ENCODE assay signal across 17 cellular contexts in genomic region chr6:133893324-133893692, GRCh38. TPM values are rescaled to one million over a fixed set of nuclear protein-coding genes. Genes with fewer than 3 reads are reported as not detected.
DNase-seq lines count a peak whose midpoint lies in the region; TF ChIP-seq lines count a peak whose summit lies in the region.
"Had no signal": no experiment of that assay in that cellular context is flagged by ENCODE, and none has a peak within 500 bp of the region (broad histone marks: within the 10 kb centered on the region; RNA-seq: fewer than 3 reads in every experiment).

No MANE protein-coding gene starts in this region.

- intact Hi-C loops in OCI-LY7 (cut with micrococcal nuclease; ENCODE audit: unreplicated experiment), result no loop called here

- no peak overlapping the region for H3K27ac Mint-ChIP-seq in nephron progenitor cell

- H3K79me2 ChIP-seq in fibroblast of lung (ENCODE audit: control insufficient read depth, insufficient read depth, low read length) (peaks cover 30% of the 10 kb centered on the region), OCI-LY7 (ENCODE audit: insufficient read depth, low read depth, low read length) (no peaks in the 10 kb centered on the region)

- no peak overlapping the region for H2AFZ ChIP-seq in fibroblast of lung (ENCODE audit: low read length)
- H2AFZ ChIP-seq in OCI-LY7 (ENCODE audit: low read length), result no peak overlapping the region

- H3K9me3 ChIP-seq in AG04450 (ENCODE audit: control insufficient read depth, insufficient read depth, low read length) (peaks cover 7% of the 10 kb centered on the region; the same call in 1 of the 2 replicates), HUES6 (ENCODE audit: control insufficient read depth, insufficient read depth, low read depth, low read length) (no peaks in the 10 kb centered on the region), fibroblast of lung (ENCODE audit: control insufficient read depth, insufficient read depth, low read depth, low read length) (no peaks in the 10 kb centered on the region), OCI-LY7 (ENCODE audit: low read length) (no peaks in the 10 kb centered on the region)
- H3K9me3 ChIP-seq: body of pancreas had no signal

- TF ChIP-seq CTCF in AG04450 (IDR thresholded peaks at IDR 0.05; ENCODE audit: low read depth, low read length) (no peak), fibroblast of lung (conservative IDR thresholded peaks at IDR 0.05 in 1 of 2, IDR thresholded peaks at IDR 0.05 in 1 of 2; ENCODE audit: low read depth in 1 of 2, low read length in 2 of 2) (no peak), nephron progenitor cell (IDR thresholded peaks at IDR 0.05) (no peak), OCI-LY7 (conservative IDR thresholded peaks at IDR 0.05; ENCODE audit: low read length) (no peak)

- no peaks in the 10 kb centered on the region for H3K9me2 ChIP-seq in OCI-LY7 (ENCODE audit: insufficient read depth, low read length)

- CTCF ChIA-PET in AG04450 (lab: Charles Lee), result interaction anchor here (1.3 to 4.9 kb wide), 3 partner anchors 24 to 324 kb away, joined by 3 to 36 read pairs (median 11); no protein-coding TSS in a partner anchor
- CTCF ChIA-PET in OCI-LY7 (lab: Charles Lee; ENCODE audit: unreplicated experiment), result no interaction called here

- POLR2A ChIA-PET in AG04450 (lab: Yijun Ruan, JAX) (interaction anchor here (1.6 to 5.0 kb wide), 5 partner anchors 24 to 342 kb away, joined by 3 to 63 read pairs (median 5); no protein-coding TSS in a partner anchor), OCI-LY7 (lab: Charles Lee) (no interaction called here)

- DNase-seq in AG04450 (ENCODE audit: low read depth, low spot score) (no peak), fibroblast of lung (ENCODE audit: low read depth in 2 of 2) (no peak), nephron progenitor cell (no peak), OCI-LY7 (ENCODE audit: low spot score) (no peak), NCI-H1417 treated with DMSO at 0.1 percent for 48 hours (lab: John Stamatoyannopoulos, UW) (no peak), NCI-H1694 (lab: John Stamatoyannopoulos, UW) (no peak), NAMALWA (ENCODE audit: low spot score) (no peak)
- DNase-seq: body of pancreas; effector CD8-positive, alpha-beta T cell; NCI-H1105; NCI-H446; stimulated activated CD4-positive, alpha-beta T cell treated with anti-CD3 and anti-CD28 coated beads, Interleukin-1b, Interleukin-23, amount 100 ng/mL, for 48 hours had no signal

- peaks cover 78% of the 10 kb centered on the region for H3K4me1 Mint-ChIP-seq in nephron progenitor cell

- no peak overlapping the region for H3K27ac ChIP-seq in AG04450 (ENCODE audit: low read depth, low read length)
- H3K27ac ChIP-seq in HUES6 (ENCODE audit: low read depth, low read length), result no peak overlapping the region
- peak overlapping the region; percentile 38 for H3K27ac ChIP-seq in fibroblast of lung (ENCODE audit: insufficient read depth, low read length)
- H3K27ac ChIP-seq in OCI-LY7 (ENCODE audit: low read depth, low read length, poor library complexity, severe bottlenecking), result no peak overlapping the region
- H3K27ac ChIP-seq: BLaER1, body of pancreas had no signal

- no peaks in the 10 kb centered on the region for H3K36me3 ChIP-seq in HUES6 (ENCODE audit: control insufficient read depth, insufficient read depth, low read length)
- H3K36me3 ChIP-seq in fibroblast of lung (ENCODE audit: control insufficient read depth, insufficient read depth, low read length), result peaks cover 2% of the 10 kb centered on the region
- H3K36me3 ChIP-seq in OCI-LY7 (ENCODE audit: insufficient read depth, low read length), result no peaks in the 10 kb centered on the region
- H3K36me3 ChIP-seq: BLaER1 had no signal

- H3K27me3 ChIP-seq in AG04450 (ENCODE audit: control insufficient read depth, insufficient read depth, low read length) (no peaks in the 10 kb centered on the region), HUES6 (ENCODE audit: control insufficient read depth, insufficient read depth, low read length) (peaks cover 100% of the 10 kb centered on the region), fibroblast of lung (ENCODE audit: control insufficient read depth, insufficient read depth, low read length) (no peaks in the 10 kb centered on the region)

- peak overlapping the region; percentile 76 for H3K4me3 Mint-ChIP-seq in nephron progenitor cell

- H3K4me2 ChIP-seq in fibroblast of lung (ENCODE audit: extremely low read depth, insufficient read depth, low read length), result peak overlapping the region; percentile 80
- H3K4me2 ChIP-seq in OCI-LY7 (ENCODE audit: low read length), result no peak overlapping the region
- H3K4me2 ChIP-seq: BLaER1 had no signal

- peaks cover 96% of the 10 kb centered on the region for H3K27me3 Mint-ChIP-seq in nephron progenitor cell (ENCODE audit: low read depth, poor library complexity)

- H3K9me3 Mint-ChIP-seq in nephron progenitor cell, result no peaks in the 10 kb centered on the region

- no peaks in the 10 kb centered on the region for H3K36me3 Mint-ChIP-seq in nephron progenitor cell (ENCODE audit: low read depth)

- peaks cover 32% of the 10 kb centered on the region for H3K4me1 ChIP-seq in HUES6 (ENCODE audit: control insufficient read depth, insufficient read depth, low read length)
- H3K4me1 ChIP-seq in fibroblast of lung (ENCODE audit: control insufficient read depth, extremely low read depth, insufficient read depth, low read length), result peaks cover 19% of the 10 kb centered on the region
- H3K4me1 ChIP-seq in OCI-LY7 (ENCODE audit: insufficient read depth, low read length, poor library complexity, severe bottlenecking), result no peaks in the 10 kb centered on the region
- H3K4me1 ChIP-seq: BLaER1 had no signal

- H3K9ac ChIP-seq in HUES6 (ENCODE audit: low read length) (no peak overlapping the region), fibroblast of lung (ENCODE audit: insufficient read depth, low read length) (no peak overlapping the region)
- H3K9ac ChIP-seq: BLaER1 had no signal

- no TSS peak for BruUV-seq in OCI-LY7 (replicated peaks; lab: Mats Ljungman, UMichigan)

- H3K4me3 ChIP-seq in AG04450 (ENCODE audit: low read depth, low read length) (peak overlapping the region; percentile 98), HUES6 (ENCODE audit: low read depth, low read length) (peak overlapping the region; percentile 36; the same call in 1 of the 2 replicates), fibroblast of lung (replicated peaks in 1 of 4; ENCODE audit: control extremely low read depth in 1 of 4, insufficient read depth in 1 of 4, low read depth in 3 of 4, low read length in 4 of 4) (peak overlapping the region in 2 of 4 experiments; percentile 86 to 95), OCI-LY7 (ENCODE audit: low read depth, low read length, poor library complexity, severe bottlenecking) (no peak overlapping the region)
- H3K4me3 ChIP-seq: BLaER1, body of pancreas had no signal

- no peaks in the 10 kb centered on the region for H4K20me1 ChIP-seq in fibroblast of lung (ENCODE audit: control insufficient read depth, extremely low read depth, insufficient read depth, low read length)
- H4K20me1 ChIP-seq in OCI-LY7 (ENCODE audit: insufficient read depth, low read length), result no peaks in the 10 kb centered on the region
- H4K20me1 ChIP-seq: BLaER1 had no signal

RNA-seq across cellular contexts. Expression of gene TCF21, which starts 4.4 kb away (rescaled TPM):
- 30.7 and 32.2 TPM in 2 replicates for polyA plus RNA-seq in AG04450 (2011; rRNA removed)
- polyA minus RNA-seq in AG04450 (2011; rRNA and poly(A)+ RNA removed), result 38.5 and 49.9 TPM in 2 replicates
- 8.2 and 11.1 TPM in 2 replicates for total RNA-seq in fibroblast of lung
- polyA plus RNA-seq in fibroblast of lung, result 13.5 and 20.5 TPM in 2 replicates
- polyA plus RNA-seq in fibroblast of lung (2012), result 10.8 and 17.4 TPM in 2 replicates
- 9.7 and 19.0 TPM in 2 replicates for polyA minus RNA-seq in fibroblast of lung (ENCODE audit: low replicate concordance)
- total RNA-seq in OCI-LY7 (2014; rRNA removed; shearing (Covaris generic)), result not detected in 2 replicates
- not detected in 2 replicates for total RNA-seq in OCI-LY7 (2022)
- total RNA-seq: Daoy; RPMI7951; T-helper 1 cell treated with Interleukin-12 subunit alpha and Interleukin-12 subunit beta and Interleukin-4 antibody, amounts not matched to agents 30 ng/mL and 1 ng/mL, for 36 hours had no signal

RNA-seq across cellular contexts. Expression of gene TBPL1, which starts 59.7 kb away (rescaled TPM):
- polyA plus RNA-seq in AG04450 (2011; rRNA removed) (54.1 and 71.2 TPM in 2 replicates), fibroblast of lung (37.6 and 47.8 TPM in 2 replicates)
- 8.5 and 14.8 TPM in 2 replicates for polyA minus RNA-seq in AG04450 (2011; rRNA and poly(A)+ RNA removed)
- total RNA-seq in fibroblast of lung (15.4 and 18.8 TPM in 2 replicates), OCI-LY7 (2022) (47.7 and 50.0 TPM in 2 replicates)
- polyA plus RNA-seq in fibroblast of lung (2012), result 32.6 and 38.6 TPM in 2 replicates
- polyA minus RNA-seq in fibroblast of lung (ENCODE audit: low replicate concordance), result 0.39 and 2.2 TPM in 2 replicates
- total RNA-seq in OCI-LY7 (2014; rRNA removed; shearing (Covaris generic)), result 25.9 and 27.8 TPM in 2 replicates
